In the genomic region with DNA sequence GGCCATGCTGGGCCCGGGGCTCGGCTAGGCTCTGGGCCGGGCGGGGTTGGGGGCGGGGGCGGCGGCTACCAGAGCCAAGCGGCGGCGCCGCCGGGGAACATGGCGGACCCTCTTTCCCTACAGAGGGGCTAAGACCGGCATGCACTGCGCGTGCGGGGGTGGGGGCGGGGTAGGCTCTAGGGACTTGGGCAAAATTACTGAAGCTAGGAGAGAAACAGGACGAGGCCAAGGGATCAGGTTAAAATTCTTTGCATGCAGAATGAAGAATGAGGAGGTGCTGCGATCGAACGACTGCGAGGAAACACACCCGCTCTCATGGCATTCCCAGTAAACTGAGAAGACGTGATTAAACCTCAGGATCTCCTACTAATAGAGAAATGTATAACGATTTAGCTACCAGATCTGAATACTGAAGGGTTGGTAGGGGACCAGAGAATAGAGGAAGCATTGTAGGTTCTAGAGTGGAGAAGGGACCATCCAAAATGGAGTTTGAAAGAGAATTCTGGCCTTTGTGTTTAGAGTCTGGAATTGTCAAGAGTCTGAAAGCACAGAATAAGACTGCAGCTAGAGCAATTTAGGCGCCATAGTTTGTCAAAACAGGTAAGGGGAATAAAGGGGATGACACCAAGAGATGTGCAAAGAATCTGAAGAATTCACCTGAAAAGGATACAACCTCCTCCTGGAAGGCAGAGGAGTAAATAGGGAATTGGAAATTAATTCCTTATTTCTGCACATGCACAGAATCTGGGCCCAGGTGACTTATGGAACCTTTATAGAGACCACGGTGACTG, we compare ENCODE assay signal across 8 cellular contexts. TPM values are rescaled to one million over a fixed set of nuclear protein-coding genes. Genes with fewer than 3 reads are reported as not detected.
DNase-seq lines count a peak whose midpoint lies in the region; ATAC-seq and TF ChIP-seq lines count a peak whose summit lies in the region.

A gene (minus strand): TSS at position 141 of the 791 bp plus-strand sequence. CDS start 135 bp downstream, at position 6.

- peak within 1 kb of the TSS; percentile 94; the same call in 1 of the 2 replicates for H2AFZ ChIP-seq in OCI-LY1 (ENCODE audit: low read length)

- no peaks in the 10 kb centered on the region for H3K9me3 ChIP-seq in OCI-LY1 (ENCODE audit: low read length)
- no peaks in the 10 kb centered on the region for H3K9me3 ChIP-seq in mucosa of descending colon

- H3K4me3 ChIP-seq in OCI-LY1 (ENCODE audit: low read depth, low read length, poor library complexity, severe bottlenecking) (peak within 1 kb of the TSS; percentile 71), mucosa of descending colon (peak within 1 kb of the TSS; percentile 57)

- no peaks in the 10 kb centered on the region for H3K9me2 ChIP-seq in OCI-LY1 (ENCODE audit: low read depth, low read length)

- peak within 1 kb of the TSS; percentile 100 for H3K4me2 ChIP-seq in OCI-LY1 (ENCODE audit: low read length)

- H4K20me1 ChIP-seq in OCI-LY1 (ENCODE audit: insufficient read depth, low read length): no peaks in the 10 kb centered on the region

- ATAC-seq in GM21515 (IDR thresholded peaks at IDR 0.05; ENCODE audit: unreplicated experiment) (peak; percentile 51), mucosa of descending colon (peak; percentile 86)

- peak within 1 kb of the TSS; percentile 85 for H3K9ac ChIP-seq in OCI-LY1 (ENCODE audit: low read length)

- peaks cover 39% of the 10 kb centered on the region for H3K79me2 ChIP-seq in OCI-LY1 (ENCODE audit: insufficient read depth, low read length)

- TF ChIP-seq CTCF in OCI-LY1 (IDR thresholded peaks at IDR 0.05; ENCODE audit: low read length) (no peak), mucosa of descending colon (IDR thresholded peaks at IDR 0.05) (no peak)

- peak; percentile 83 for DNase-seq in COR-L47 (lab: John Stamatoyannopoulos, UW)
- peak; percentile 69 for DNase-seq in HuH-7 (ENCODE audit: low spot score)
- DNase-seq in activated T-cell treated with anti-CD3 and anti-CD28 coated beads for 24 hours (ENCODE audit: low read depth): peak; percentile 85
- peak; percentile 85 for DNase-seq in epithelial cell of prostate (ENCODE audit: low read depth, low spot score)
- DNase-seq in mucosa of descending colon: peak; percentile 92 to 94 (median 92)
- DNase-seq in stimulated activated CD8-positive, alpha-beta memory T cell treated with anti-CD3 and anti-CD28 coated beads, Interleukin-4, amount 100 ng/mL, for 1 hour (ENCODE audit: low read depth in 2 of 2, low spot score in 1 of 2): peak; percentile 77 to 86

- no peaks in the 10 kb centered on the region for H3F3A ChIP-seq in OCI-LY1 (ENCODE audit: insufficient read depth, low read length)

- H3K27me3 ChIP-seq in OCI-LY1 (ENCODE audit: insufficient read depth, low read length): no peaks in the 10 kb centered on the region

- peaks cover 30% of the 10 kb centered on the region for H3K4me1 ChIP-seq in OCI-LY1 (ENCODE audit: insufficient read depth, low read length, severe bottlenecking)
- H3K4me1 ChIP-seq in mucosa of descending colon (ENCODE audit: low read depth): peaks cover 32% of the 10 kb centered on the region

- intact Hi-C loops in mucosa of descending colon (cut with DNase I, micrococcal nuclease): no loop called here

- H3K27ac ChIP-seq in OCI-LY1 (ENCODE audit: low read depth, low read length, poor library complexity, severe bottlenecking) (peak within 1 kb of the TSS; percentile 80), epithelial cell of prostate (peak within 1 kb of the TSS; percentile 96)

- no peaks in the 10 kb centered on the region for H3K36me3 ChIP-seq in OCI-LY1 (ENCODE audit: insufficient read depth, low read length)
- no peaks in the 10 kb centered on the region for H3K36me3 ChIP-seq in mucosa of descending colon (ENCODE audit: low read depth)

RNA-seq across cellular contexts. Expression of the gene that starts here (rescaled TPM):
- 10 to 100 TPM; 25.8 to 79.6 (median 27.3) TPM for total RNA-seq in mucosa of descending colon

Comparison
In these comparisons a context has a peak if more than half of its experiments do, and no peak if none do; other contexts are left out.
1. Peak in every context shown above with its lines: DNase-seq, ATAC-seq, H3K4me3 ChIP-seq and H3K27ac ChIP-seq.